20 cellular contexts compared by ENCODE assay signal in genomic region chr12:39971348-39971747, GRCh38.
DNase-seq lines count a peak whose midpoint lies in the region; ATAC-seq, FAIRE-seq and TF ChIP-seq lines count a peak whose summit lies in the region.
"Had no signal": no experiment of that assay in that cellular context is flagged by ENCODE, and none has a peak within 500 bp of the region (broad histone marks: within the 10 kb centered on the region; RNA-seq: fewer than 3 reads in every experiment).

No MANE protein-coding gene starts in this region.

- H3K4me1 ChIP-seq in SK-N-SH (ENCODE audit: control insufficient read depth in 1 of 2, insufficient read depth in 2 of 2, low read depth in 1 of 2, low read length in 1 of 2) (no peaks in the 10 kb centered on the region; a peak in 1 of 4 replicates), small intestine (ENCODE audit: control insufficient read depth in 2 of 2, insufficient read depth in 1 of 2, low read depth in 1 of 2, low read length in 1 of 2) (no peaks in the 10 kb centered on the region), right atrium auricular region (no peaks in the 10 kb centered on the region)
- H3K4me1 ChIP-seq: Caco-2 had no signal

- 20% methylated on average over 1 of the region's 1 CpG for WGBS in SK-N-SH (ENCODE audit: low lambda C conversion rate)
- WGBS in small intestine, 3 donors: 86 to 96% (median 94%) methylated on average over 1 of the region's 1 CpG

- H4K20me1 ChIP-seq in SK-N-SH (ENCODE audit: insufficient read depth): no peaks in the 10 kb centered on the region
- H4K20me1 ChIP-seq: BLaER1 treated with 17β-estradiol and CSF1 and Interleukin-3, amounts not matched to agents 10 nM and 100 nM had no signal

- no peak for TF ChIP-seq EP300 in SK-N-SH (IDR thresholded peaks at IDR 0.05; ENCODE audit: borderline replicate concordance in 1 of 2, low read depth in 1 of 2, low read length in 1 of 2)

- FAIRE-seq in small intestine (lab: Jason Lieb, UNC): peak; percentile 5
- FAIRE-seq: A549, D721Med, G401.6, GM12891, GM19239 had no signal

- H3K27me3 ChIP-seq in SK-N-SH (ENCODE audit: insufficient read depth) (no peaks in the 10 kb centered on the region), small intestine (ENCODE audit: control insufficient read depth in 2 of 2, insufficient read depth in 2 of 2, low read length in 2 of 2) (no peaks in the 10 kb centered on the region), right atrium auricular region (no peaks in the 10 kb centered on the region)
- H3K27me3 ChIP-seq: BLaER1 treated with 17β-estradiol and CSF1 and Interleukin-3, amounts not matched to agents 10 nM and 100 nM had no signal

- no peak overlapping the region for H3K4me2 ChIP-seq in SK-N-SH
- H3K4me2 ChIP-seq: A549 had no signal

- POLR2A ChIA-PET in SK-N-SH (lab: Yijun Ruan, JAX): no interaction called here

- intact Hi-C loops in left colon (cut with DNase I, micrococcal nuclease): no loop called here

- TF ChIP-seq RAD21 in SK-N-SH (IDR thresholded peaks at IDR 0.05; ENCODE audit: low read length): no peak

- no peaks in the 10 kb centered on the region for H3F3A ChIP-seq in SK-N-SH (replicated peaks; ENCODE audit: insufficient read depth)

- H3K9me3 ChIP-seq in SK-N-SH (no peaks in the 10 kb centered on the region), small intestine (ENCODE audit: control insufficient read depth, low read depth) (no peaks in the 10 kb centered on the region), right atrium auricular region (no peaks in the 10 kb centered on the region)
- H3K9me3 ChIP-seq: A549 had no signal

- H3K4me3 ChIP-seq in SK-N-SH (ENCODE audit: low read depth in 2 of 2, low read length in 1 of 2) (no peak overlapping the region), small intestine (ENCODE audit: low read depth in 1 of 2, low read length in 2 of 2) (no peak overlapping the region), right atrium auricular region (no peak overlapping the region)
- H3K4me3 ChIP-seq: A549; BLaER1 treated with 17β-estradiol and CSF1 and Interleukin-3, amounts not matched to agents 10 nM and 100 nM had no signal

- H2AFZ ChIP-seq in SK-N-SH (ENCODE audit: low read depth): no peak overlapping the region

- H3K79me2 ChIP-seq in SK-N-SH (ENCODE audit: insufficient read depth): no peaks in the 10 kb centered on the region

- no peak for ATAC-seq in SK-N-SH treated with all-trans-retinoic acid at 6 μM for 48 hours
- ATAC-seq in left colon: peak; percentile 99
- no peak for ATAC-seq in HG02852 (IDR thresholded peaks at IDR 0.05; ENCODE audit: unreplicated experiment)
- ATAC-seq: A549; CD8-positive, alpha-beta T cell had no signal

- H3K9ac ChIP-seq in SK-N-SH: no peak overlapping the region
- H3K9ac ChIP-seq: BLaER1 treated with 17β-estradiol and CSF1 and Interleukin-3, amounts not matched to agents 10 nM and 100 nM had no signal

- no peak for TF ChIP-seq CTCF in SK-N-SH (IDR thresholded peaks at IDR 0.05)
- TF ChIP-seq CTCF in right atrium auricular region (IDR thresholded peaks at IDR 0.05): no peak

- CTCF ChIA-PET in SK-N-SH (lab: Yijun Ruan, JAX): interaction anchor here (1.3 kb wide), 1 partner anchor 19 kb away, joined by 4 read pairs; no protein-coding TSS in a partner anchor

- H3K27ac ChIP-seq in SK-N-SH (ENCODE audit: low read depth in 2 of 2, low read length in 1 of 2) (no peak overlapping the region), small intestine (ENCODE audit: low read depth in 1 of 2, low read length in 1 of 2) (no peak overlapping the region), right atrium auricular region (no peak overlapping the region)
- H3K27ac ChIP-seq: 22Rv1; A549; BLaER1 treated with 17β-estradiol and CSF1 and Interleukin-3, amounts not matched to agents 10 nM and 100 nM; C4-2B had no signal

- H3K9me2 ChIP-seq in SK-N-SH: no peaks in the 10 kb centered on the region

- DNase-seq in SK-N-SH (no peak), left colon (no peak), small intestine (no peak), right atrium auricular region (ENCODE audit: low spot score) (no peak)
- DNase-seq: Caco-2; Calu3; CD4-positive, alpha-beta T cell; CD8-positive, alpha-beta T cell; DMS79 treated with DMSO at 0.1 percent for 48 hours; GF-D8 had no signal

- no peaks in the 10 kb centered on the region for H3K36me3 ChIP-seq in SK-N-SH (replicated peaks in 1 of 2; ENCODE audit: control insufficient read depth in 1 of 2, insufficient read depth in 2 of 2, low read length in 1 of 2)
- no peaks in the 10 kb centered on the region for H3K36me3 ChIP-seq in small intestine (ENCODE audit: control insufficient read depth in 2 of 2, insufficient read depth in 2 of 2, low read length in 2 of 2)
- no peaks in the 10 kb centered on the region for H3K36me3 ChIP-seq in right atrium auricular region
- H3K36me3 ChIP-seq: BLaER1 treated with 17β-estradiol and CSF1 and Interleukin-3, amounts not matched to agents 10 nM and 100 nM had no signal

TF ChIP-seq in SK-N-SH treated with all-trans-retinoic acid at 6 μM for 48 hours, 23 proteins besides CTCF, POLR2A, EP300 and RAD21:
- TF ChIP-seq ZNF565 (CRISPR knock-in tag; conservative IDR thresholded peaks at IDR 0.05; ENCODE audit: low read depth) (no peak), ISL1 (CRISPR knock-in tag; IDR thresholded peaks at IDR 0.05) (peak; percentile 58)

TF ChIP-seq in SK-N-SH, 30 proteins besides CTCF, POLR2A, EP300 and RAD21:
- TF ChIP-seq REST (IDR thresholded peaks at IDR 0.05; ENCODE audit: low read depth, low read length) (no peak), EZH2phosphoT487 (IDR thresholded peaks at IDR 0.05; ENCODE audit: borderline replicate concordance, low read depth) (no peak), CHD2 (IDR thresholded peaks at IDR 0.05; ENCODE audit: low read length, partially characterized antibody) (no peak), PBX3 (IDR thresholded peaks at IDR 0.05) (no peak), NRF1 (IDR thresholded peaks at IDR 0.05; ENCODE audit: low read depth, low read length) (no peak), SMC3 (IDR thresholded peaks at IDR 0.05; ENCODE audit: low read depth, low read length) (no peak), SIN3A (IDR thresholded peaks at IDR 0.05; ENCODE audit: borderline replicate concordance, low read depth, low read length) (no peak)
TF ChIP-seq in SK-N-SH: peak in this region for 0.
